2 cellular contexts compared by ENCODE assay signal in genomic region chr7:110204527-110204926, GRCh38.
TF ChIP-seq lines count a peak whose summit lies in the region.

No MANE protein-coding gene starts in this region.

TF ChIP-seq in IMR-90, 13 proteins besides CTCF, POLR2A, EP300 and RAD21:
- TF ChIP-seq CHD1 (IDR thresholded peaks at IDR 0.05; ENCODE audit: low read depth, low read length) (no peak), SMC3 (IDR thresholded peaks at IDR 0.05; ENCODE audit: low read depth, low read length) (no peak), MXI1 (IDR thresholded peaks at IDR 0.05; ENCODE audit: borderline replicate concordance, low read depth, low read length) (no peak), CEBPB (IDR thresholded peaks at IDR 0.05; ENCODE audit: low read depth, low read length) (no peak), FOS (IDR thresholded peaks at IDR 0.05; ENCODE audit: low read depth, low read length) (no peak), RCOR1 (IDR thresholded peaks at IDR 0.05; ENCODE audit: insufficient replicate concordance, low read length) (no peak), RFX5 (IDR thresholded peaks at IDR 0.05; ENCODE audit: low read depth, low read length) (no peak), MAZ (IDR thresholded peaks at IDR 0.05; ENCODE audit: borderline replicate concordance, low read depth, low read length) (no peak), MAFK (IDR thresholded peaks at IDR 0.05; ENCODE audit: low read depth, low read length) (no peak), USF2 (IDR thresholded peaks at IDR 0.05; ENCODE audit: low read depth, low read length) (no peak), NFE2L2 (IDR thresholded peaks at IDR 0.05; ENCODE audit: low read depth, low read length) (no peak), BHLHE40 (IDR thresholded peaks at IDR 0.05; ENCODE audit: low read depth, low read length) (no peak)
- TF ChIP-seq, protein P1, sequence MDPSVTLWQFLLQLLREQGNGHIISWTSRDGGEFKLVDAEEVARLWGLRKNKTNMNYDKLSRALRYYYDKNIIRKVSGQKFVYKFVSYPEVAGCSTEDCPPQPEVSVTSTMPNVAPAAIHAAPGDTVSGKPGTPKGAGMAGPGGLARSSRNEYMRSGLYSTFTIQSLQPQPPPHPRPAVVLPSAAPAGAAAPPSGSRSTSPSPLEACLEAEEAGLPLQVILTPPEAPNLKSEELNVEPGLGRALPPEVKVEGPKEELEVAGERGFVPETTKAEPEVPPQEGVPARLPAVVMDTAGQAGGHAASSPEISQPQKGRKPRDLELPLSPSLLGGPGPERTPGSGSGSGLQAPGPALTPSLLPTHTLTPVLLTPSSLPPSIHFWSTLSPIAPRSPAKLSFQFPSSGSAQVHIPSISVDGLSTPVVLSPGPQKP (IDR thresholded peaks at IDR 0.05; ENCODE audit: borderline replicate concordance, low read depth, low read length): no peak

TF ChIP-seq in GM12878, 131 proteins besides CTCF, POLR2A, EP300 and RAD21 (continued from another document):
- TF ChIP-seq HDAC2 (IDR thresholded peaks at IDR 0.05) (no peak), NR2F1 (conservative IDR thresholded peaks at IDR 0.05) (no peak)
- TF ChIP-seq, protein P2, sequence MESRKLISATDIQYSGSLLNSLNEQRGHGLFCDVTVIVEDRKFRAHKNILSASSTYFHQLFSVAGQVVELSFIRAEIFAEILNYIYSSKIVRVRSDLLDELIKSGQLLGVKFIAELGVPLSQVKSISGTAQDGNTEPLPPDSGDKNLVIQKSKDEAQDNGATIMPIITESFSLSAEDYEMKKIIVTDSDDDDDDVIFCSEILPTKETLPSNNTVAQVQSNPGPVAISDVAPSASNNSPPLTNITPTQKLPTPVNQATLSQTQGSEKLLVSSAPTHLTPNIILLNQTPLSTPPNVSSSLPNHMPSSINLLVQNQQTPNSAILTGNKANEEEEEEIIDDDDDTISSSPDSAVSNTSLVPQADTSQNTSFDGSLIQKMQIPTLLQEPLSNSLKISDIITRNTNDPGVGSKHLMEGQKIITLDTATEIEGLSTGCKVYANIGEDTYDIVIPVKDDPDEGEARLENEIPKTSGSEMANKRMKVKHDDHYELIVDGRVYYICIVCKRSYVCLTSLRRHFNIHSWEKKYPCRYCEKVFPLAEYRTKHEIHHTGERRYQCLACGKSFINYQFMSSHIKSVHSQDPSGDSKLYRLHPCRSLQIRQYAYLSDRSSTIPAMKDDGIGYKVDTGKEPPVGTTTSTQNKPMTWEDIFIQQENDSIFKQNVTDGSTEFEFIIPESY (IDR thresholded peaks at IDR 0.05): no peak
